15 cellular contexts compared by ENCODE assay signal in genomic region chr2:70101174-70101573, GRCh38. TPM values are rescaled to one million over a fixed set of nuclear protein-coding genes. Genes with fewer than 3 reads are reported as not detected.
DNase-seq lines count a peak whose midpoint lies in the region; ATAC-seq and TF ChIP-seq lines count a peak whose summit lies in the region.
"Had no signal": no experiment of that assay in that cellular context is flagged by ENCODE, and none has a peak within 500 bp of the region (broad histone marks: within the 10 kb centered on the region; RNA-seq: fewer than 3 reads in every experiment).

No MANE protein-coding gene starts in this region.

- no peak for DNase-seq in activated naive CD4-positive, alpha-beta T cell treated with Interleukin-2 at 50 U/mL for 16 hours
- DNase-seq in activated naive CD8-positive, alpha-beta T cell treated with anti-CD3 and anti-CD28 coated beads, Interleukin-2, amount 50 U/mL, for 24 hours = peak; percentile 0
- no peak for DNase-seq in mesothelial cell of epicardium (ENCODE audit: low spot score in 2 of 2, unreplicated experiment in 2 of 2)
- no peak for DNase-seq in left lung
- no peak for DNase-seq in retina
- no peak for DNase-seq in CD4-positive, alpha-beta memory T cell
- DNase-seq: Calu3; CD4-positive, CD25-positive, alpha-beta regulatory T cell; DMS 273 treated with DMSO at 0.1 percent for 48 hours; GM23248; H7 had no signal

- H3K4me1 Mint-ChIP-seq in activated naive CD4-positive, alpha-beta T cell treated with anti-CD3 and anti-CD28 coated beads, Interleukin-2, amount 50 U/mL, for 24 hours = peaks cover 46% of the 10 kb centered on the region
- peaks cover 42% of the 10 kb centered on the region for H3K4me1 Mint-ChIP-seq in activated naive CD8-positive, alpha-beta T cell treated with anti-CD3 and anti-CD28 coated beads, Interleukin-2, amount 50 U/mL, for 24 hours
- peaks cover 21% of the 10 kb centered on the region for H3K4me1 Mint-ChIP-seq in mesothelial cell of epicardium
- peaks cover 20 to 36% (median 27%) of the 10 kb centered on the region in 4 donors for H3K4me1 Mint-ChIP-seq in CD4-positive, alpha-beta memory T cell

- CTCF ChIA-PET in CD4-positive, alpha-beta memory T cell (lab: Charles Lee; ENCODE audit: partially characterized antibody) = interaction anchor here (1.4 kb wide), 1 partner anchor 21 kb away, joined by 4 read pairs; no protein-coding TSS in a partner anchor

- H3K4me3 Mint-ChIP-seq in activated naive CD4-positive, alpha-beta T cell treated with anti-CD3 and anti-CD28 coated beads, Interleukin-2, amount 50 U/mL, for 24 hours = no peak overlapping the region
- no peak overlapping the region for H3K4me3 Mint-ChIP-seq in activated naive CD8-positive, alpha-beta T cell treated with anti-CD3 and anti-CD28 coated beads, Interleukin-2, amount 50 U/mL, for 24 hours
- no peak overlapping the region for H3K4me3 Mint-ChIP-seq in mesothelial cell of epicardium
- no peak overlapping the region for H3K4me3 Mint-ChIP-seq in CD4-positive, alpha-beta memory T cell
- H3K4me3 Mint-ChIP-seq: CD4-positive, CD25-positive, alpha-beta regulatory T cell; IgD-negative memory B cell had no signal

- no peak for TF ChIP-seq CTCF in mesothelial cell of epicardium (IDR thresholded peaks at IDR 0.05; ENCODE audit: unreplicated experiment)
- no peak for TF ChIP-seq CTCF in left lung (IDR thresholded peaks at IDR 0.05)

- no peak for ATAC-seq in activated naive CD8-positive, alpha-beta T cell treated with anti-CD3 and anti-CD28 coated beads, Interleukin-2, amount 50 U/mL, for 24 hours
- ATAC-seq in left lung = no peak

- no peaks in the 10 kb centered on the region for H3K36me3 ChIP-seq in left lung
- no peaks in the 10 kb centered on the region for H3K36me3 ChIP-seq in CD4-positive, alpha-beta memory T cell (ENCODE audit: insufficient read depth, low read length)
- H3K36me3 ChIP-seq: BLaER1 treated with 17β-estradiol and CSF1 and Interleukin-3, amounts not matched to agents 10 nM and 100 nM had no signal

- no peaks in the 10 kb centered on the region for H3K27me3 ChIP-seq in left lung
- no peaks in the 10 kb centered on the region for H3K27me3 ChIP-seq in CD4-positive, alpha-beta memory T cell (ENCODE audit: insufficient read depth, low read length)
- H3K27me3 ChIP-seq: BLaER1 treated with 17β-estradiol and CSF1 and Interleukin-3, amounts not matched to agents 10 nM and 100 nM had no signal

- no peak overlapping the region for H3K27ac ChIP-seq in left lung
- H3K27ac ChIP-seq in CD4-positive, alpha-beta memory T cell (ENCODE audit: low read depth, low read length) = no peak overlapping the region
- H3K27ac ChIP-seq: 22Rv1; BLaER1 treated with 17β-estradiol and CSF1 and Interleukin-3, amounts not matched to agents 10 nM and 100 nM; GM23248 had no signal

- no peaks in the 10 kb centered on the region for H3K36me3 Mint-ChIP-seq in activated naive CD4-positive, alpha-beta T cell treated with anti-CD3 and anti-CD28 coated beads, Interleukin-2, amount 50 U/mL, for 24 hours
- H3K36me3 Mint-ChIP-seq in activated naive CD8-positive, alpha-beta T cell treated with anti-CD3 and anti-CD28 coated beads, Interleukin-2, amount 50 U/mL, for 24 hours (ENCODE audit: low read depth) = no peaks in the 10 kb centered on the region
- no peaks in the 10 kb centered on the region for H3K36me3 Mint-ChIP-seq in mesothelial cell of epicardium
- no peaks in the 10 kb centered on the region for H3K36me3 Mint-ChIP-seq in CD4-positive, alpha-beta memory T cell
- H3K36me3 Mint-ChIP-seq: CD4-positive, CD25-positive, alpha-beta regulatory T cell; IgD-negative memory B cell had no signal

- intact Hi-C loops in left lung (cut with DNase I) = no loop called here
- intact Hi-C loops in CD4-positive, alpha-beta memory T cell (cut with micrococcal nuclease) = no loop called here

- no peaks in the 10 kb centered on the region for H3K9me3 ChIP-seq in left lung
- H3K9me3 ChIP-seq in CD4-positive, alpha-beta memory T cell (ENCODE audit: control insufficient read depth in 1 of 2, low read length in 2 of 2) = no peaks in the 10 kb centered on the region
- H3K9me3 ChIP-seq: BLaER1 treated with 17β-estradiol and CSF1 and Interleukin-3, amounts not matched to agents 10 nM and 100 nM had no signal

- peaks cover 0 to 27% of the 10 kb centered on the region in 2 donors for H3K4me1 ChIP-seq in left lung
- H3K4me1 ChIP-seq in CD4-positive, alpha-beta memory T cell (ENCODE audit: insufficient read depth, low read length) = peaks cover 30% of the 10 kb centered on the region

- no peaks in the 10 kb centered on the region for H3K9me3 Mint-ChIP-seq in activated naive CD4-positive, alpha-beta T cell treated with anti-CD3 and anti-CD28 coated beads, Interleukin-2, amount 50 U/mL, for 24 hours
- H3K9me3 Mint-ChIP-seq in activated naive CD8-positive, alpha-beta T cell treated with anti-CD3 and anti-CD28 coated beads, Interleukin-2, amount 50 U/mL, for 24 hours = no peaks in the 10 kb centered on the region
- H3K9me3 Mint-ChIP-seq in mesothelial cell of epicardium = no peaks in the 10 kb centered on the region
- H3K9me3 Mint-ChIP-seq in CD4-positive, alpha-beta memory T cell = peaks cover 0 to 1% (median 0%) of the 10 kb centered on the region in 8 donors
- H3K9me3 Mint-ChIP-seq: CD4-positive, CD25-positive, alpha-beta regulatory T cell; IgD-negative memory B cell had no signal

- peak overlapping the region; percentile 27 for H3K27ac Mint-ChIP-seq in activated naive CD4-positive, alpha-beta T cell treated with anti-CD3 and anti-CD28 coated beads, Interleukin-2, amount 50 U/mL, for 24 hours
- H3K27ac Mint-ChIP-seq in activated naive CD8-positive, alpha-beta T cell treated with anti-CD3 and anti-CD28 coated beads, Interleukin-2, amount 50 U/mL, for 24 hours = no peak overlapping the region
- H3K27ac Mint-ChIP-seq in mesothelial cell of epicardium = peak overlapping the region; percentile 52
- H3K27ac Mint-ChIP-seq in CD4-positive, alpha-beta memory T cell = peak overlapping the region in 2 of 7 donors; percentile 20 to 46
- H3K27ac Mint-ChIP-seq: CD4-positive, CD25-positive, alpha-beta regulatory T cell; IgD-negative memory B cell had no signal

- POLR2A ChIA-PET in CD4-positive, alpha-beta memory T cell (lab: Charles Lee; ENCODE audit: partially characterized antibody) = interaction anchor here (0.8 to 2.1 kb wide), 4 partner anchors 10 to 34 kb away, joined by 3 to 11 read pairs (median 7); partner anchors contain the start of gene PCBP1

- H3K4me3 ChIP-seq in left lung = no peak overlapping the region
- no peak overlapping the region for H3K4me3 ChIP-seq in CD4-positive, alpha-beta memory T cell (ENCODE audit: low read length in 2 of 2)
- H3K4me3 ChIP-seq: BLaER1 treated with 17β-estradiol and CSF1 and Interleukin-3, amounts not matched to agents 10 nM and 100 nM; GM23248 had no signal

- H3K27me3 Mint-ChIP-seq in activated naive CD4-positive, alpha-beta T cell treated with anti-CD3 and anti-CD28 coated beads, Interleukin-2, amount 50 U/mL, for 24 hours = no peaks in the 10 kb centered on the region
- no peaks in the 10 kb centered on the region for H3K27me3 Mint-ChIP-seq in activated naive CD8-positive, alpha-beta T cell treated with anti-CD3 and anti-CD28 coated beads, Interleukin-2, amount 50 U/mL, for 24 hours
- H3K27me3 Mint-ChIP-seq in mesothelial cell of epicardium (ENCODE audit: low read depth) = no peaks in the 10 kb centered on the region
- no peaks in the 10 kb centered on the region for H3K27me3 Mint-ChIP-seq in CD4-positive, alpha-beta memory T cell
- H3K27me3 Mint-ChIP-seq: CD4-positive, CD25-positive, alpha-beta regulatory T cell; IgD-negative memory B cell had no signal

RNA-seq across cellular contexts. Expression of gene PCBP1, which starts 13.9 kb away (rescaled TPM):
- total RNA-seq in mesothelial cell of epicardium (245 to 257 TPM (median 255 TPM) in 3 replicates), left lung (100 to 1,000 TPM; 297 to 404 TPM)
- total RNA-seq in CD4-positive, alpha-beta memory T cell = 100 to 1,000 TPM; 372 to 383 TPM
- 100 to 1,000 TPM; 116 to 153 TPM for polyA plus RNA-seq in CD4-positive, alpha-beta memory T cell
